In the genomic region with DNA sequence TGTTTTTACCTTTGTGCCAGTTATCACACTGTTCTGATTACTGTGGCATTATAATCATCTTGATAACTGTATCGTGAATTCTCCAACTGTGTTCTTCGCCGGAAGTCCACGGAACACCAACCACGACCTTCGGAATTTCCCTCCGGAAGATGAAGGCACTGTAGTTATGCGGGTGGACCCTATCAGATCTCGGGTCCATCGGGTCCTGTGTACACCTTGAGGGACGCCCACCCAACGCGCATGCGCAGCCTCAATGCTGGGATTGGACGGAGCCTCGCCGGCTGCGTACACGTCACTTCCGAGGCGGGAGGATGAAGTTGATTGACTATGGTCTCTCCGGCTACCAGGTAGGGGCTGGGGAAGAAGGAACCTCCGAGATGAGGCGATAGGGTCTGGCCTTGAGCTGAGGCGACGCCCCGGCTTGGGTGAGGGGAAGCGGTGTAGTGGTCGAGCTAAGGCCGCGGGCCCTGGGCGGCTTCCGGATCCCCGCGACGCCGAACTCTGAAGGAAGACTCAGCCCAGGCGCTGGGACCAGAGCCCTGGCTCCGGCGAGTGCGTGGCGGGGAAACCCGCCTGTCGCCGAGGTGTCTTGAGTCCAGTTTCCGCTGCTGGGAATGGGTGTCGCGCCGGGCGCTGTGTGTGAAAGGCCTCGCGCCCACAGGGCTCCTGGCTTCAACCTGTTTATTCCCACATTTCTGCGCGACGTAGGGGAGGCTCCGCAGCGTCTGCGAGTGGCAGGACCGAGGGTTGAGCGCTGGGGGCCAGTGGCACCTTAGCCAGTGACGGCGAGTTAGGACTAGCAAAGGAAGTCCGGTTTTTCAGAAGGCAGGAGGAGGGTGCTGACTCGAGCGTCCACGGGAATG, we compare ENCODE assay signal across 1 cellular context.
TF ChIP-seq lines count a peak whose summit lies in the region.

A gene with protein sequence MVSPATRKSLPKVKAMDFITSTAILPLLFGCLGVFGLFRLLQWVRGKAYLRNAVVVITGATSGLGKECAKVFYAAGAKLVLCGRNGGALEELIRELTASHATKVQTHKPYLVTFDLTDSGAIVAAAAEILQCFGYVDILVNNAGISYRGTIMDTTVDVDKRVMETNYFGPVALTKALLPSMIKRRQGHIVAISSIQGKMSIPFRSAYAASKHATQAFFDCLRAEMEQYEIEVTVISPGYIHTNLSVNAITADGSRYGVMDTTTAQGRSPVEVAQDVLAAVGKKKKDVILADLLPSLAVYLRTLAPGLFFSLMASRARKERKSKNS (plus strand): TSS at position 320 of the 863 bp plus-strand sequence. CDS start 8 bp downstream, at position 328.

TF ChIP-seq in K562, 482 proteins besides CTCF, POLR2A, EP300 and RAD21 (continued from another document and continues in another):
- no peak for TF ChIP-seq ZNF277 (CRISPR knock-in tag; IDR thresholded peaks at IDR 0.05; ENCODE audit: borderline replicate concordance)
- no peak for TF ChIP-seq ZNF140 (CRISPR knock-in tag; IDR thresholded peaks at IDR 0.05)
- no peak for TF ChIP-seq PCBP2 (IDR thresholded peaks at IDR 0.05; ENCODE audit: low read depth, low read length, poor library complexity, severe bottlenecking)
- TF ChIP-seq USF2 (CRISPR knock-in tag; IDR thresholded peaks at IDR 0.05): no peak
- TF ChIP-seq TRIM24 (IDR thresholded peaks at IDR 0.05): no peak
- no peak for TF ChIP-seq CLOCK (CRISPR knock-in tag; IDR thresholded peaks at IDR 0.05; ENCODE audit: borderline replicate concordance)
- TF ChIP-seq DPF2 (IDR thresholded peaks at IDR 0.05): no peak; the same call in 1 of the 2 replicates
- no peak for TF ChIP-seq SREBF1 (IDR thresholded peaks at IDR 0.05; ENCODE audit: borderline replicate concordance, low read depth, low read length)
- no peak for TF ChIP-seq SMARCA5 (IDR thresholded peaks at IDR 0.05)
- no peak for TF ChIP-seq FOXP1 (CRISPR knock-in tag; IDR thresholded peaks at IDR 0.05)
- TF ChIP-seq, protein P1, sequence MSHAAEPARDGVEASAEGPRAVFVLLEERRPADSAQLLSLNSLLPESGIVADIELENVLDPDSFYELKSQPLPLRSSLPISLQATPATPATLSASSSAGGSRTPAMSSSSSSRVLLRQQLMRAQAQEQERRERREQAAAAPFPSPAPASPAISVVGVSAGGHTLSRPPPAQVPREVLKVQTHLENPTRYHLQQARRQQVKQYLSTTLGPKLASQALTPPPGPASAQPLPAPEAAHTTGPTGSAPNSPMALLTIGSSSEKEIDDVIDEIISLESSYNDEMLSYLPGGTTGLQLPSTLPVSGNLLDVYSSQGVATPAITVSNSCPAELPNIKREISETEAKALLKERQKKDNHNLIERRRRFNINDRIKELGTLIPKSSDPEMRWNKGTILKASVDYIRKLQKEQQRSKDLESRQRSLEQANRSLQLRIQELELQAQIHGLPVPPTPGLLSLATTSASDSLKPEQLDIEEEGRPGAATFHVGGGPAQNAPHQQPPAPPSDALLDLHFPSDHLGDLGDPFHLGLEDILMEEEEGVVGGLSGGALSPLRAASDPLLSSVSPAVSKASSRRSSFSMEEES (CRISPR knock-in tag; IDR thresholded peaks at IDR 0.05): no peak
- no peak for TF ChIP-seq ZNF407 (IDR thresholded peaks at IDR 0.05; ENCODE audit: low read depth)
- peak; percentile 53 for TF ChIP-seq HNRNPLL (IDR thresholded peaks at IDR 0.05; ENCODE audit: low read depth, low read length, poor library complexity, severe bottlenecking)
- TF ChIP-seq MBD2 (IDR thresholded peaks at IDR 0.05; ENCODE audit: borderline replicate concordance, low read depth): peak; percentile 52; the same call in 1 of the 2 replicates
- peak; percentile 44 for TF ChIP-seq TAF1 (IDR thresholded peaks at IDR 0.05; ENCODE audit: control insufficient read depth, extremely low read depth, insufficient read depth, low read length, severe bottlenecking)
- TF ChIP-seq, protein P2, sequence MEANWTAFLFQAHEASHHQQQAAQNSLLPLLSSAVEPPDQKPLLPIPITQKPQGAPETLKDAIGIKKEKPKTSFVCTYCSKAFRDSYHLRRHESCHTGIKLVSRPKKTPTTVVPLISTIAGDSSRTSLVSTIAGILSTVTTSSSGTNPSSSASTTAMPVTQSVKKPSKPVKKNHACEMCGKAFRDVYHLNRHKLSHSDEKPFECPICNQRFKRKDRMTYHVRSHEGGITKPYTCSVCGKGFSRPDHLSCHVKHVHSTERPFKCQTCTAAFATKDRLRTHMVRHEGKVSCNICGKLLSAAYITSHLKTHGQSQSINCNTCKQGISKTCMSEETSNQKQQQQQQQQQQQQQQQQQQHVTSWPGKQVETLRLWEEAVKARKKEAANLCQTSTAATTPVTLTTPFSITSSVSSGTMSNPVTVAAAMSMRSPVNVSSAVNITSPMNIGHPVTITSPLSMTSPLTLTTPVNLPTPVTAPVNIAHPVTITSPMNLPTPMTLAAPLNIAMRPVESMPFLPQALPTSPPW (CRISPR knock-in tag; IDR thresholded peaks at IDR 0.05): no peak
- TF ChIP-seq U2AF1 (optimal IDR thresholded peaks at IDR 0.05; ENCODE audit: low read depth, low read length): no peak
- TF ChIP-seq RBM17 (IDR thresholded peaks at IDR 0.05; ENCODE audit: borderline replicate concordance, low read depth, low read length): no peak
- TF ChIP-seq GATAD2A (IDR thresholded peaks at IDR 0.05): no peak
- no peak for TF ChIP-seq MAFK (IDR thresholded peaks at IDR 0.05; ENCODE audit: low read length)
- no peak for TF ChIP-seq LCOR (CRISPR knock-in tag; IDR thresholded peaks at IDR 0.05)
- no peak for TF ChIP-seq DACH1 (IDR thresholded peaks at IDR 0.05; ENCODE audit: partially characterized antibody)
- TF ChIP-seq ZNF311 (CRISPR knock-in tag; IDR thresholded peaks at IDR 0.05): no peak
- TF ChIP-seq RFX1 (IDR thresholded peaks at IDR 0.05): peak; percentile 65
- TF ChIP-seq MTF1 (CRISPR knock-in tag; IDR thresholded peaks at IDR 0.05; ENCODE audit: borderline replicate concordance): no peak
- no peak for TF ChIP-seq SMC3 (conservative IDR thresholded peaks at IDR 0.05; ENCODE audit: insufficient read depth, low read depth, low read length)
- no peak for TF ChIP-seq ZNF134 (CRISPR knock-in tag; conservative IDR thresholded peaks at IDR 0.05)
- TF ChIP-seq CAMTA2 (CRISPR knock-in tag; conservative IDR thresholded peaks at IDR 0.05): no peak
- TF ChIP-seq PHF8 (IDR thresholded peaks at IDR 0.05; ENCODE audit: borderline replicate concordance, low read length): peak; percentile 85
- TF ChIP-seq MLX (CRISPR knock-in tag; conservative IDR thresholded peaks at IDR 0.05): no peak
- TF ChIP-seq, protein P3, sequence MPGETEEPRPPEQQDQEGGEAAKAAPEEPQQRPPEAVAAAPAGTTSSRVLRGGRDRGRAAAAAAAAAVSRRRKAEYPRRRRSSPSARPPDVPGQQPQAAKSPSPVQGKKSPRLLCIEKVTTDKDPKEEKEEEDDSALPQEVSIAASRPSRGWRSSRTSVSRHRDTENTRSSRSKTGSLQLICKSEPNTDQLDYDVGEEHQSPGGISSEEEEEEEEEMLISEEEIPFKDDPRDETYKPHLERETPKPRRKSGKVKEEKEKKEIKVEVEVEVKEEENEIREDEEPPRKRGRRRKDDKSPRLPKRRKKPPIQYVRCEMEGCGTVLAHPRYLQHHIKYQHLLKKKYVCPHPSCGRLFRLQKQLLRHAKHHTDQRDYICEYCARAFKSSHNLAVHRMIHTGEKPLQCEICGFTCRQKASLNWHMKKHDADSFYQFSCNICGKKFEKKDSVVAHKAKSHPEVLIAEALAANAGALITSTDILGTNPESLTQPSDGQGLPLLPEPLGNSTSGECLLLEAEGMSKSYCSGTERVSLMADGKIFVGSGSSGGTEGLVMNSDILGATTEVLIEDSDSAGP (CRISPR knock-in tag; IDR thresholded peaks at IDR 0.05): no peak
- no peak for TF ChIP-seq LARP7 (IDR thresholded peaks at IDR 0.05)
- TF ChIP-seq RCOR1 (IDR thresholded peaks at IDR 0.05; ENCODE audit: borderline replicate concordance in 1 of 2, low read depth in 2 of 2, low read length in 2 of 2): peak; percentile 24 to 67; a peak in 2 of 4 replicates
- no peak for TF ChIP-seq TAF15 (IDR thresholded peaks at IDR 0.05; ENCODE audit: low read depth, low read length)
- TF ChIP-seq NR2C2 (CRISPR knock-in tag; IDR thresholded peaks at IDR 0.05): no peak
- no peak for TF ChIP-seq NR2C2 (tag; IDR thresholded peaks at IDR 0.05)
- TF ChIP-seq HMG20A (CRISPR knock-in tag; conservative IDR thresholded peaks at IDR 0.05): no peak
